9 cellular contexts compared by ENCODE assay signal in genomic region chr18:31798399-31798798, GRCh38. TPM values are rescaled to one million over a fixed set of nuclear protein-coding genes. Genes with fewer than 3 reads are reported as not detected.
"Had no signal": no experiment of that assay in that cellular context is flagged by ENCODE, and none has a peak within 500 bp of the region (broad histone marks: within the 10 kb centered on the region; RNA-seq: fewer than 3 reads in every experiment).

No MANE protein-coding gene starts in this region.

- FAIRE-seq: H1, H54, HTR-8/SVneo had no signal

- ATAC-seq: GM23338 had no signal

- H3K4me3 ChIP-seq: GM23338 had no signal

- H2AFZ ChIP-seq: GM23338 had no signal

- DNase-seq: H9, HCEC 1CT, KBM-7 had no signal

- H3K4me2 ChIP-seq: GM23338 had no signal

RNA-seq across cellular contexts. Expression of gene SLC25A52, which starts 37.7 kb away (rescaled TPM):
- total RNA-seq: GM23338, H1, H9, HT-29 had no signal
- polyA plus RNA-seq: GM23338, H1, IgD-negative memory B cell had no signal
